Comparison of ENCODE assay signal across 2 cellular contexts in the genomic region with DNA sequence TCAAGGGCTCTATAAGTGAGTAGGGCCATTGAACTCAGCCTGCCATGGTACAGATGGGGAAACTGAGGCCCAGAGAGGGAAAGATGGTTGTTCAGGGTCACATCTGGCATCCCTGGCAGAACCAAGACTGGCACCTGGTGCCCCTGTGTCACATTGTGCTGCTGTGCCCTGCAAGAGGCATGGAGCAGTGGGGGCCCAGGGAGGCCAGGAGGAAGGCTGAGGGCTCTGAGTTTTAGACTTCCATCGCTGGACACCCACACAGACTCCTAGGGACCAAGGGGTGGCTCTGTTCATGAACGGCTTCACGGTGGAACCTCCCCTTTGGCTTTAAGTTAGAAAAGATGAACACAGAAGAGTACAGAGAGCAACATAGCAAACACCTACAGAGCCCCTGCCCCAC.
TF ChIP-seq lines count a peak whose summit lies in the region.

No MANE protein-coding gene starts in this region.

TF ChIP-seq in SK-N-SH, 30 proteins besides CTCF, POLR2A, EP300 and RAD21 (continued from another document):
- no peak for TF ChIP-seq RXRA (IDR thresholded peaks at IDR 0.05; ENCODE audit: borderline replicate concordance, low read depth)
- no peak for TF ChIP-seq FOXJ3 (CRISPR knock-in tag; IDR thresholded peaks at IDR 0.05)
- TF ChIP-seq EZH2phosphoT487 (IDR thresholded peaks at IDR 0.05; ENCODE audit: borderline replicate concordance, low read depth) = no peak
- TF ChIP-seq YY1 (IDR thresholded peaks at IDR 0.05; ENCODE audit: low read depth) = no peak

TF ChIP-seq in SK-N-SH treated with all-trans-retinoic acid at 6 μM for 48 hours, 23 proteins besides CTCF, POLR2A, EP300 and RAD21 (continued from another document):
- TF ChIP-seq CSRNP3 (CRISPR knock-in tag; IDR thresholded peaks at IDR 0.05) = no peak
- TF ChIP-seq OSR1 (CRISPR knock-in tag; IDR thresholded peaks at IDR 0.05) = no peak
